ENCODE assay signal across 8 cellular contexts in the genomic region with DNA sequence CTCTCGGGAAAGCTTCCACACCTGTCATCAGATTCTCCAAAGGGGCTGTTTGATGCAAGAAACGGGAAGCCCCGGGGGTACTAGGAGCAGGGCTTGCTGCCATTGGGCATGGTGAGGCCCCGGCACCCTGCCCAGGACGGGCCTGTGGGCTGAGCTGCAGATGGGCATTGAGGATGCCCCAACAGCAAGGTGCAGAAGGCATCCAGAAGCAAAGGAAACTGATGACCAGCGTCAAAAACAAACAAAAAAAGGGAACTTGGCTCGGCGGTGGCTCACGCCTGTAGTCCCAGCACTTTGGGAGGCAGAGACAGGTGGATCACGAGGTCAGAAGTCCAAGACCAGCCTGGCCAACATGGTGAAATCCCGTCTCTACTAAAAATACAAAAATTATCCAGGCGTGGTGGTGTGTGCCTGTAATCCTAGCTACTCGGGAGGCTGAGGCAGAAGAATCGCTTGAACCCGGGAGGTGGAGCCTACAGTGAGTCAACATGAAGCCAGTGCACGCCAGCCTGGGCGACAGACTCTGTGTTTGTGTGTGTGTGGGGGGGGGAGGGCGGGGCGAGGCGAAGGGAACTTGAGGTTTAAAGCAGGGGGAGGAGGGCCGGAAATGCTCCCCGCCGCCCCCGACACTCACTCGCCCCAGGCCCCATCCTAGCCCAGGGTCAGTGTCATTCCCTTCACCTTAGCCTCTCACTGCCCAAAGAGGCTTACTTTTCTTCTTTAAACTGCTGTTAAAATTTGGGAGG. TPM values are rescaled to one million over a fixed set of nuclear protein-coding genes. Genes with fewer than 3 reads are reported as not detected.
DNase-seq lines count a peak whose midpoint lies in the region; ATAC-seq and TF ChIP-seq lines count a peak whose summit lies in the region.

No MANE protein-coding gene starts in this region.

- peak; percentile 12 for ATAC-seq in stimulated activated naive CD8-positive, alpha-beta T cell treated with anti-CD3 and anti-CD28 coated beads, Interleukin-15, Interleukin-2, amounts not matched to agents 100 U/mL and 50 U/mL, for 24 hours
- ATAC-seq in GM19455 (IDR thresholded peaks at IDR 0.05; ENCODE audit: unreplicated experiment) (no peak), HG02588 (IDR thresholded peaks at IDR 0.05; ENCODE audit: unreplicated experiment) (no peak)

- no peak for TF ChIP-seq CTCF in GM12865 (IDR thresholded peaks at IDR 0.05; ENCODE audit: insufficient read depth, low read depth, low read length, missing control alignments)

- H3K27ac ChIP-seq in adipose tissue (ENCODE audit: low read depth, low read length) = peak overlapping the region; percentile 4

- WGBS in adipose tissue, 3 donors = 47 to 85% (median 58%) methylated on average over 23 to 25 of the region's 25 CpGs

- DNase-seq in GM12865 (ENCODE audit: low read depth) (peak; percentile 89), T-helper 1 cell (peak; percentile 53 to 91 (median 68)), mucosa of gallbladder (ENCODE audit: low spot score) (peak; percentile 37), cerebellum (ENCODE audit: low spot score) (no peak)
- DNase-seq in stimulated activated naive CD8-positive, alpha-beta T cell treated with anti-CD3 and anti-CD28 coated beads, Interleukin-15, Interleukin-2, amounts not matched to agents 100 U/mL and 50 U/mL, for 24 hours = peak; percentile 77

- peak overlapping the region; percentile 92 for H3K4me3 ChIP-seq in GM12865 (ENCODE audit: low read depth, low read length)

RNA-seq across cellular contexts. Expression of a gene that starts 1.7 kb away (rescaled TPM):
- 10 to 100 TPM; 10.4 to 18.8 (median 14.2) TPM for polyA plus RNA-seq in adipose tissue
- total RNA-seq in mucosa of gallbladder = 19.0 TPM
- total RNA-seq in cerebellum = 11.5 TPM

RNA-seq across cellular contexts. Expression of a gene that starts 39.9 kb away (rescaled TPM):
- 10 to 100 TPM; 10.7 to 17.5 (median 16.6) TPM for polyA plus RNA-seq in adipose tissue
- 28.5 TPM for total RNA-seq in mucosa of gallbladder
- 47.6 TPM for total RNA-seq in cerebellum
